Comparison of ENCODE assay signal across 9 cellular contexts in the genomic region with DNA sequence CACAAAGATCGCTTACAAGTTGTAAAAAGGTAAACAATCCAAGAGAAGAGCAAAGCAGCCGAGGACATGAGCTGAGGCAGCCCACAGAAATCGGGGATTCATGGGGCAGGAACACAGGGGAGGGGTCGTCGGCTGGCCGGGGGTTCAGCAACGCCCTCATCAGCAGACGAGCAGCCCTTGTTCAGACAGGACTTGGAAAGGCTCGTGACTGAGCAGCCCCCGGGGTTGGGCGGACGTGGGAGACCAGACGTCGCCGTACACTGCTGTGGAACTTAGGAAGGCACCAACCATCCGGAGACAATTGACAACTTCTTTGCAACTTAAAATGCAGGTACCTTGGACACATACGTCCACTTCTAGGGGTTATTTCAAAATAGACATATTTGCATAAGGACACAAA.
"Had no signal": no experiment of that assay in that cellular context is flagged by ENCODE, and none has a peak within 500 bp of the region (broad histone marks: within the 10 kb centered on the region; RNA-seq: fewer than 3 reads in every experiment).

No MANE protein-coding gene starts in this region.

- H3K4me3 Mint-ChIP-seq: HFFc6, IgD-negative memory B cell had no signal

- H3K9ac ChIP-seq: GM23248 had no signal

- DNase-seq: GM23248, GOT3, H7, HFFc6 had no signal

- FAIRE-seq: HepG2 had no signal

- H3K9me3 ChIP-seq: HAP-1 had no signal

- H3K4me3 ChIP-seq: GM23248, HAP-1 had no signal

- H3K27me3 Mint-ChIP-seq: IgD-negative memory B cell had no signal

- ATAC-seq: HCT116, HepG2 had no signal

- H3K4me1 ChIP-seq: HAP-1 had no signal

- H3K27ac Mint-ChIP-seq: HFFc6 had no signal

- H2AFZ ChIP-seq: GM23248 had no signal

- H3K27ac ChIP-seq: GM23248, HL-60 had no signal

- H3K36me3 ChIP-seq: HAP-1 had no signal
